ENCODE assay signal across 1 cellular context in genomic region chr6:166361080-166361429, GRCh38.
TF ChIP-seq lines count a peak whose summit lies in the region.

No MANE protein-coding gene starts in this region.

TF ChIP-seq in HepG2, 621 proteins besides CTCF, POLR2A, EP300 and RAD21 (continued from another document and continues in another):
- TF ChIP-seq, protein P1, sequence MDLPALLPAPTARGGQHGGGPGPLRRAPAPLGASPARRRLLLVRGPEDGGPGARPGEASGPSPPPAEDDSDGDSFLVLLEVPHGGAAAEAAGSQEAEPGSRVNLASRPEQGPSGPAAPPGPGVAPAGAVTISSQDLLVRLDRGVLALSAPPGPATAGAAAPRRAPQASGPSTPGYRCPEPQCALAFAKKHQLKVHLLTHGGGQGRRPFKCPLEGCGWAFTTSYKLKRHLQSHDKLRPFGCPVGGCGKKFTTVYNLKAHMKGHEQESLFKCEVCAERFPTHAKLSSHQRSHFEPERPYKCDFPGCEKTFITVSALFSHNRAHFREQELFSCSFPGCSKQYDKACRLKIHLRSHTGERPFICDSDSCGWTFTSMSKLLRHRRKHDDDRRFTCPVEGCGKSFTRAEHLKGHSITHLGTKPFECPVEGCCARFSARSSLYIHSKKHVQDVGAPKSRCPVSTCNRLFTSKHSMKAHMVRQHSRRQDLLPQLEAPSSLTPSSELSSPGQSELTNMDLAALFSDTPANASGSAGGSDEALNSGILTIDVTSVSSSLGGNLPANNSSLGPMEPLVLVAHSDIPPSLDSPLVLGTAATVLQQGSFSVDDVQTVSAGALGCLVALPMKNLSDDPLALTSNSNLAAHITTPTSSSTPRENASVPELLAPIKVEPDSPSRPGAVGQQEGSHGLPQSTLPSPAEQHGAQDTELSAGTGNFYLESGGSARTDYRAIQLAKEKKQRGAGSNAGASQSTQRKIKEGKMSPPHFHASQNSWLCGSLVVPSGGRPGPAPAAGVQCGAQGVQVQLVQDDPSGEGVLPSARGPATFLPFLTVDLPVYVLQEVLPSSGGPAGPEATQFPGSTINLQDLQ (CRISPR knock-in tag; IDR thresholded peaks at IDR 0.05) = no peak
- TF ChIP-seq, protein P2, sequence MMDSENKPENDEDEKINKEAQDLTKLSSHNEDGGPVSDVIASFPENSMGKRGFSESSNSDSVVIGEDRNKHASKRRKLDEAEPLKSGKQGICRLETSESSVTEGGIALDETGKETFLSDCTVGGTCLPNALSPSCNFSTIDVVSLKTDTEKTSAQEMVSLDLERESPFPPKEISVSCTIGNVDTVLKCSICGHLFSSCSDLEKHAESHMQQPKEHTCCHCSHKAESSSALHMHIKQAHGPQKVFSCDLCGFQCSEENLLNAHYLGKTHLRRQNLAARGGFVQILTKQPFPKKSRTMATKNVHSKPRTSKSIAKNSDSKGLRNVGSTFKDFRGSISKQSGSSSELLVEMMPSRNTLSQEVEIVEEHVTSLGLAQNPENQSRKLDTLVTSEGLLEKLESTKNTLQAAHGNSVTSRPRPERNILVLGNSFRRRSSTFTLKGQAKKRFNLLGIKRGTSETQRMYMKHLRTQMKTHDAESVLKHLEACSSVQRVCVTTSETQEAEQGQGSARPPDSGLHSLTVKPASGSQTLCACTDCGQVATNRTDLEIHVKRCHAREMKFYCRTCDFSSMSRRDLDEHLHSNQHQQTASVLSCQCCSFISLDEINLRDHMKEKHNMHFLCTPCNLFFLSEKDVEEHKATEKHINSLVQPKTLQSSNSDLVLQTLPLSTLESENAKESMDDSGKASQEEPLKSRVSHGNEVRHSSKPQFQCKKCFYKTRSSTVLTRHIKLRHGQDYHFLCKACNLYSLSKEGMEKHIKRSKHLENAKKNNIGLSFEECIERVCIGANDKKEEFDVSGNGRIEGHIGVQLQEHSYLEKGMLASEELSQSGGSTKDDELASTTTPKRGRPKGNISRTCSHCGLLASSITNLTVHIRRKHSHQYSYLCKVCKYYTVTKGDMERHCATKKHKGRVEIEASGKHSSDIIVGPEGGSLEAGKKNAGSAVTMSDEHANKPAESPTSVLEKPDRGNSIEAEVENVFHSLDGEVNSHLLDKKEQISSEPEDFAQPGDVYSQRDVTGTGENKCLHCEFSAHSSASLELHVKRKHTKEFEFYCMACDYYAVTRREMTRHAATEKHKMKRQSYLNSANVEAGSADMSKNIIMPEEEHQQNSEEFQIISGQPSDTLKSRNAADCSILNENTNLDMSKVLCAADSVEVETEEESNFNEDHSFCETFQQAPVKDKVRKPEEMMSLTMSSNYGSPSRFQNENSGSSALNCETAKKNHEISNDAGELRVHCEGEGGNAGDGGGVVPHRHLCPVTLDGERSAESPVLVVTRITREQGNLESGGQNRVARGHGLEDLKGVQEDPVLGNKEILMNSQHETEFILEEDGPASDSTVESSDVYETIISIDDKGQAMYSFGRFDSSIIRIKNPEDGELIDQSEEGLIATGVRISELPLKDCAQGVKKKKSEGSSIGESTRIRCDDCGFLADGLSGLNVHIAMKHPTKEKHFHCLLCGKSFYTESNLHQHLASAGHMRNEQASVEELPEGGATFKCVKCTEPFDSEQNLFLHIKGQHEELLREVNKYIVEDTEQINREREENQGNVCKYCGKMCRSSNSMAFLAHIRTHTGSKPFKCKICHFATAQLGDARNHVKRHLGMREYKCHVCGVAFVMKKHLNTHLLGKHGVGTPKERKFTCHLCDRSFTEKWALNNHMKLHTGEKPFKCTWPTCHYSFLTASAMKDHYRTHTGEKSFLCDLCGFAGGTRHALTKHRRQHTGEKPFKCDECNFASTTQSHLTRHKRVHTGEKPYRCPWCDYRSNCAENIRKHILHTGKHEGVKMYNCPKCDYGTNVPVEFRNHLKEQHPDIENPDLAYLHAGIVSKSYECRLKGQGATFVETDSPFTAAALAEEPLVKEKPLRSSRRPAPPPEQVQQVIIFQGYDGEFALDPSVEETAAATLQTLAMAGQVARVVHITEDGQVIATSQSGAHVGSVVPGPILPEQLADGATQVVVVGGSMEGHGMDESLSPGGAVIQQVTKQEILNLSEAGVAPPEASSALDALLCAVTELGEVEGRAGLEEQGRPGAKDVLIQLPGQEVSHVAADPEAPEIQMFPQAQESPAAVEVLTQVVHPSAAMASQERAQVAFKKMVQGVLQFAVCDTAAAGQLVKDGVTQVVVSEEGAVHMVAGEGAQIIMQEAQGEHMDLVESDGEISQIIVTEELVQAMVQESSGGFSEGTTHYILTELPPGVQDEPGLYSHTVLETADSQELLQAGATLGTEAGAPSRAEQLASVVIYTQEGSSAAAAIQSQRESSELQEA (CRISPR knock-in tag; IDR thresholded peaks at IDR 0.05; ENCODE audit: not compliant biosample characterization) = no peak
- peak; percentile 98 for TF ChIP-seq SOX5 (CRISPR knock-in tag; IDR thresholded peaks at IDR 0.05; ENCODE audit: borderline replicate concordance)
- no peak for TF ChIP-seq SUZ12 (IDR thresholded peaks at IDR 0.05; ENCODE audit: low read depth, low read length)
- TF ChIP-seq RFXANK (CRISPR knock-in tag; IDR thresholded peaks at IDR 0.05) = peak; percentile 63; the same call in 1 of the 2 replicates
- peak; percentile 56 for TF ChIP-seq SMC3 (IDR thresholded peaks at IDR 0.05; ENCODE audit: low read length)
- TF ChIP-seq SSRP1 (CRISPR knock-in tag; IDR thresholded peaks at IDR 0.05) = no peak
- peak; percentile 48 for TF ChIP-seq STAG1 (CRISPR knock-in tag; IDR thresholded peaks at IDR 0.05)
- TF ChIP-seq SYNCRIP (IDR thresholded peaks at IDR 0.05; ENCODE audit: insufficient read depth, low read depth, low read length) = no peak
- TF ChIP-seq ELF4 (CRISPR knock-in tag; IDR thresholded peaks at IDR 0.05; ENCODE audit: borderline replicate concordance) = 0 out of 2 replicates have a peak, but pooled peaks have one; percentile 40
- no peak for TF ChIP-seq MYNN (CRISPR knock-in tag; IDR thresholded peaks at IDR 0.05; ENCODE audit: low read depth)
- TF ChIP-seq ZSCAN5A (CRISPR knock-in tag; IDR thresholded peaks at IDR 0.05; ENCODE audit: borderline replicate concordance) = peak; percentile 63; the same call in 1 of the 2 replicates
- TF ChIP-seq, protein P3, sequence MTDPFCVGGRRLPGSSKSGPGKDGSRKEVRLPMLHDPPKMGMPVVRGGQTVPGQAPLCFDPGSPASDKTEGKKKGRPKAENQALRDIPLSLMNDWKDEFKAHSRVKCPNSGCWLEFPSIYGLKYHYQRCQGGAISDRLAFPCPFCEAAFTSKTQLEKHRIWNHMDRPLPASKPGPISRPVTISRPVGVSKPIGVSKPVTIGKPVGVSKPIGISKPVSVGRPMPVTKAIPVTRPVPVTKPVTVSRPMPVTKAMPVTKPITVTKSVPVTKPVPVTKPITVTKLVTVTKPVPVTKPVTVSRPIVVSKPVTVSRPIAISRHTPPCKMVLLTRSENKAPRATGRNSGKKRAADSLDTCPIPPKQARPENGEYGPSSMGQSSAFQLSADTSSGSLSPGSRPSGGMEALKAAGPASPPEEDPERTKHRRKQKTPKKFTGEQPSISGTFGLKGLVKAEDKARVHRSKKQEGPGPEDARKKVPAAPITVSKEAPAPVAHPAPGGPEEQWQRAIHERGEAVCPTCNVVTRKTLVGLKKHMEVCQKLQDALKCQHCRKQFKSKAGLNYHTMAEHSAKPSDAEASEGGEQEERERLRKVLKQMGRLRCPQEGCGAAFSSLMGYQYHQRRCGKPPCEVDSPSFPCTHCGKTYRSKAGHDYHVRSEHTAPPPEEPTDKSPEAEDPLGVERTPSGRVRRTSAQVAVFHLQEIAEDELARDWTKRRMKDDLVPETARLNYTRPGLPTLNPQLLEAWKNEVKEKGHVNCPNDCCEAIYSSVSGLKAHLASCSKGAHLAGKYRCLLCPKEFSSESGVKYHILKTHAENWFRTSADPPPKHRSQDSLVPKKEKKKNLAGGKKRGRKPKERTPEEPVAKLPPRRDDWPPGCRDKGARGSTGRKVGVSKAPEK (CRISPR knock-in tag; IDR thresholded peaks at IDR 0.05; ENCODE audit: borderline replicate concordance) = peak; percentile 39; the same call in 1 of the 2 replicates
- peak; percentile 91; the same call in 1 of the 2 replicates for TF ChIP-seq SPEN (CRISPR knock-in tag; IDR thresholded peaks at IDR 0.05; ENCODE audit: low read depth)
- no peak for TF ChIP-seq NRL (CRISPR knock-in tag; IDR thresholded peaks at IDR 0.05; ENCODE audit: borderline replicate concordance)
- TF ChIP-seq DRAP1 (CRISPR knock-in tag; IDR thresholded peaks at IDR 0.05) = peak; percentile 77
- TF ChIP-seq ZNF703 (CRISPR knock-in tag; IDR thresholded peaks at IDR 0.05; ENCODE audit: borderline replicate concordance) = no peak
- no peak for TF ChIP-seq ZSCAN22 (CRISPR knock-in tag; IDR thresholded peaks at IDR 0.05)
- TF ChIP-seq HMG20A (CRISPR knock-in tag; IDR thresholded peaks at IDR 0.05; ENCODE audit: borderline replicate concordance) = peak; percentile 98
- peak; percentile 97 for TF ChIP-seq ZNF557 (CRISPR knock-in tag; IDR thresholded peaks at IDR 0.05)
- peak; percentile 52 for TF ChIP-seq ZHX1 (CRISPR knock-in tag; IDR thresholded peaks at IDR 0.05; ENCODE audit: low read depth)
- peak; percentile 96; the same call in 1 of the 2 replicates for TF ChIP-seq RFXAP (CRISPR knock-in tag; IDR thresholded peaks at IDR 0.05; ENCODE audit: borderline replicate concordance)
- peak; percentile 47 for TF ChIP-seq PHF8 (CRISPR knock-in tag; IDR thresholded peaks at IDR 0.05)
- no peak for TF ChIP-seq ZBTB14 (CRISPR knock-in tag; IDR thresholded peaks at IDR 0.05)
- TF ChIP-seq HNRNPLL (IDR thresholded peaks at IDR 0.05; ENCODE audit: low read depth, low read length, poor library complexity, severe bottlenecking) = peak; percentile 80
- no peak for TF ChIP-seq ZNF775 (CRISPR knock-in tag; IDR thresholded peaks at IDR 0.05; ENCODE audit: borderline replicate concordance)
- TF ChIP-seq SP4 (CRISPR knock-in tag; IDR thresholded peaks at IDR 0.05) = peak; percentile 44; the same call in 1 of the 2 replicates
- peak; percentile 61; the same call in 1 of the 2 replicates for TF ChIP-seq ZNF816 (CRISPR knock-in tag; IDR thresholded peaks at IDR 0.05; ENCODE audit: borderline replicate concordance)
- peak; percentile 97 for TF ChIP-seq ZNF564 (CRISPR knock-in tag; IDR thresholded peaks at IDR 0.05)
- peak; percentile 90 for TF ChIP-seq PITX1 (CRISPR knock-in tag; IDR thresholded peaks at IDR 0.05)
- peak; percentile 72 for TF ChIP-seq ATF1 (CRISPR knock-in tag; IDR thresholded peaks at IDR 0.05)
- no peak for TF ChIP-seq GPN1 (CRISPR knock-in tag; IDR thresholded peaks at IDR 0.05; ENCODE audit: borderline replicate concordance)
- no peak for TF ChIP-seq HMGA1 (CRISPR knock-in tag; conservative IDR thresholded peaks at IDR 0.05)
- peak; percentile 94 for TF ChIP-seq ZNF766 (CRISPR knock-in tag; IDR thresholded peaks at IDR 0.05; ENCODE audit: borderline replicate concordance)
- TF ChIP-seq ZNF563 (CRISPR knock-in tag; IDR thresholded peaks at IDR 0.05) = peak; percentile 53; the same call in 1 of the 2 replicates
- TF ChIP-seq RBM22 (optimal IDR thresholded peaks at IDR 0.05; ENCODE audit: low read length) = no peak
- TF ChIP-seq, protein P4, sequence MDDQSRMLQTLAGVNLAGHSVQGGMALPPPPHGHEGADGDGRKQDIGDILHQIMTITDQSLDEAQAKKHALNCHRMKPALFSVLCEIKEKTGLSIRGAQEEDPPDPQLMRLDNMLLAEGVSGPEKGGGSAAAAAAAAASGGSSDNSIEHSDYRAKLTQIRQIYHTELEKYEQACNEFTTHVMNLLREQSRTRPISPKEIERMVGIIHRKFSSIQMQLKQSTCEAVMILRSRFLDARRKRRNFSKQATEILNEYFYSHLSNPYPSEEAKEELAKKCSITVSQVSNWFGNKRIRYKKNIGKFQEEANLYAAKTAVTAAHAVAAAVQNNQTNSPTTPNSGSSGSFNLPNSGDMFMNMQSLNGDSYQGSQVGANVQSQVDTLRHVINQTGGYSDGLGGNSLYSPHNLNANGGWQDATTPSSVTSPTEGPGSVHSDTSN (CRISPR knock-in tag; IDR thresholded peaks at IDR 0.05; ENCODE audit: borderline replicate concordance) = peak; percentile 88; the same call in 1 of the 2 replicates
- TF ChIP-seq ATF7-NPFF (CRISPR knock-in tag; IDR thresholded peaks at IDR 0.05; ENCODE audit: low read depth) = peak; percentile 86
- peak; percentile 48; the same call in 1 of the 2 replicates for TF ChIP-seq TAF1 (CRISPR knock-in tag; IDR thresholded peaks at IDR 0.05)
- peak; percentile 73 for TF ChIP-seq ELF1 (CRISPR knock-in tag; IDR thresholded peaks at IDR 0.05)
- TF ChIP-seq AHR (CRISPR knock-in tag; IDR thresholded peaks at IDR 0.05) = peak; percentile 62; the same call in 1 of the 2 replicates
- peak; percentile 93 for TF ChIP-seq HDAC1 (CRISPR knock-in tag; IDR thresholded peaks at IDR 0.05)
- TF ChIP-seq XBP1 (CRISPR knock-in tag; IDR thresholded peaks at IDR 0.05) = peak; percentile 80; the same call in 1 of the 2 replicates
